Comparison of ENCODE assay signal across 36 cellular contexts in the genomic region with DNA sequence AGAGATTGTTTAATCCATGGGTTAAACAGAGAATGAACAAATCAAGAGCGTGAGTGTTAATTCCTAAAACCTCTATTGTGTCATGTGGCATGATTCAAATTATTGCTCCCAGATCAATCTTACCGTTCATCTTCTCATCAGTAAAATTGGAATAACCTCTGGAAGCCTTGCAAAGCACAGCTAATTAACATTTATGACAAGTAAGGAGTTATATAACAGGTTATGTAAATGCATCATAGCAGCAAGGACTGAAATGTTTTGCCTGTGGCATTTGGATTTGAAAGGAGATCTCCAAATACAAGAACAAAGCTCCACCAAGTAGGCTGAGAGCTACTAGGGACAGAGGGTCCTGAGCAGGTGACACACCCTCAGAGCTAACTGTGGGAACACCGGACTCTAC.
"Had no signal": no experiment of that assay in that cellular context is flagged by ENCODE, and none has a peak within 500 bp of the region (broad histone marks: within the 10 kb centered on the region; RNA-seq: fewer than 3 reads in every experiment).

No MANE protein-coding gene starts in this region.

- H3K27me3 Mint-ChIP-seq: activated CD8-positive, alpha-beta memory T cell treated with anti-CD3 and anti-CD28 coated beads, Interleukin-2, amount 10 ng/mL, durations not matched to agents 7 days and 5 days; brain had no signal

- H3K27me3 ChIP-seq: adrenal gland, ascending aorta, breast epithelium, cardiac muscle cell, esophagus muscularis mucosa, foreskin keratinocyte, heart right ventricle had no signal

- H3K36me3 Mint-ChIP-seq: activated CD4-positive, alpha-beta memory T cell treated with anti-CD3 and anti-CD28 coated beads for 36 hours; activated CD8-positive, alpha-beta memory T cell treated with anti-CD3 and anti-CD28 coated beads, Interleukin-2, amount 10 ng/mL, durations not matched to agents 7 days and 5 days; activated naive CD4-positive, alpha-beta T cell treated with anti-CD3 and anti-CD28 coated beads, Interleukin-2, amount 50 U/mL, for 24 hours; activated naive CD8-positive, alpha-beta T cell treated with anti-CD3 and anti-CD28 coated beads for 36 hours; brain had no signal

- H3K4me3 Mint-ChIP-seq: activated CD4-positive, alpha-beta memory T cell treated with anti-CD3 and anti-CD28 coated beads for 36 hours; activated CD4-positive, alpha-beta T cell treated with anti-CD3 and anti-CD28 coated beads for 36 hours; activated CD4-positive, alpha-beta T cell treated with anti-CD3 and anti-CD28 coated beads, Interleukin-2, amount 10 ng/mL, durations not matched to agents 24 days and 14 days; activated CD8-positive, alpha-beta memory T cell treated with anti-CD3 and anti-CD28 coated beads, Interleukin-2, amount 10 ng/mL, durations not matched to agents 7 days and 5 days; activated CD8-positive, alpha-beta T cell treated with anti-CD3 and anti-CD28 coated beads, Interleukin-2, amount 10 ng/mL, durations not matched to agents 7 days and 5 days; activated naive CD4-positive, alpha-beta T cell treated with anti-CD3 and anti-CD28 coated beads for 36 hours; activated naive CD4-positive, alpha-beta T cell treated with anti-CD3 and anti-CD28 coated beads, Interleukin-2, amount 50 U/mL, for 24 hours; activated naive CD8-positive, alpha-beta T cell treated with anti-CD3 and anti-CD28 coated beads for 36 hours; activated naive CD8-positive, alpha-beta T cell treated with anti-CD3 and anti-CD28 coated beads, Interleukin-2, amount 50 U/mL, for 24 hours; activated T-helper 1 cell treated with anti-CD3 and anti-CD28 coated beads, Interleukin-12 subunit alpha, Interleukin-12 subunit beta, Interleukin-2, Interleukin-4 antibody, amounts not matched to agents 30 ng/mL and 10 ng/mL and 1 ng/mL, durations not matched to agents 14 hours and 24 hours and 36 hours; brain; central memory CD8-positive, alpha-beta T cell; dendritic cell treated with granulocyte-macrophage colony-stimulating factor and Interleukin-4, amounts not matched to agents 40 ng/mL and 50 ng/mL, for 4 days; effector memory CD8-positive, alpha-beta T cell; T-helper 17 cell; T-helper 2 cell treated with Interferon-gamma antibody and Interleukin-4, amounts not matched to agents 5 μg/mL and 100 μg/mL, for 36 hours had no signal

- DNase-seq: activated CD4-positive, alpha-beta memory T cell treated with anti-CD3 and anti-CD28 coated beads for 36 hours; activated CD4-positive, alpha-beta T cell treated with anti-CD3 and anti-CD28 coated beads for 36 hours; activated CD4-positive, alpha-beta T cell treated with anti-CD3 and anti-CD28 coated beads, Interleukin-2, amount 10 ng/mL, durations not matched to agents 24 days and 14 days; activated CD4-positive, CD25-positive, alpha-beta regulatory T cell; activated CD4-positive, CD25-positive, alpha-beta regulatory T cell treated with anti-CD3 and anti-CD28 coated beads, Interleukin-2, amount 50 U/mL, for 72 hours; activated CD8-positive, alpha-beta memory T cell treated with anti-CD3 and anti-CD28 coated beads, Interleukin-2, amount 10 ng/mL, durations not matched to agents 7 days and 5 days; activated CD8-positive, alpha-beta memory T cell treated with anti-CD3 and anti-CD28 coated beads, Interleukin-2, amount 50 U/mL, for 4 hours; activated CD8-positive, alpha-beta T cell treated with anti-CD3 and anti-CD28 coated beads, Interleukin-2, amount 10 ng/mL, durations not matched to agents 7 days and 5 days; activated effector memory CD4-positive, alpha-beta T cell treated with anti-CD3 and anti-CD28 coated beads, Interleukin-2, amount 50 U/mL, for 16 hours; activated naive CD4-positive, alpha-beta T cell treated with anti-CD3 and anti-CD28 coated beads for 36 hours; activated naive CD8-positive, alpha-beta T cell treated with anti-CD3 and anti-CD28 coated beads for 36 hours; activated naive CD8-positive, alpha-beta T cell treated with anti-CD3 and anti-CD28 coated beads, Interleukin-2, amount 50 U/mL, for 24 hours; activated T-cell treated with anti-CD3 and anti-CD28 coated beads, Interleukin-2, amount 50 U/mL, for 1 hour; activated T-cell treated with anti-CD3 and anti-CD28 coated beads, Interleukin-2, amount 50 U/mL, for 48 hours; amygdala; effector CD4-positive, alpha-beta T cell; effector memory CD8-positive, alpha-beta T cell; erythroblast; gastrocnemius medialis; heart right ventricle; T-helper 1 cell; T-helper 17 cell had no signal

- H3K27ac ChIP-seq: adrenal gland, ascending aorta, breast epithelium, cardiac muscle cell, coronary artery, esophagus muscularis mucosa, foreskin keratinocyte, gastrocnemius medialis had no signal

- H3K9me3 Mint-ChIP-seq: activated CD4-positive, alpha-beta memory T cell treated with anti-CD3 and anti-CD28 coated beads for 36 hours; activated CD4-positive, alpha-beta T cell treated with anti-CD3 and anti-CD28 coated beads, Interleukin-2, amount 10 ng/mL, durations not matched to agents 24 days and 14 days; activated naive CD4-positive, alpha-beta T cell treated with anti-CD3 and anti-CD28 coated beads for 36 hours; activated naive CD4-positive, alpha-beta T cell treated with anti-CD3 and anti-CD28 coated beads, Interleukin-2, amount 50 U/mL, for 24 hours; activated naive CD8-positive, alpha-beta T cell treated with anti-CD3 and anti-CD28 coated beads for 36 hours; activated naive CD8-positive, alpha-beta T cell treated with anti-CD3 and anti-CD28 coated beads, Interleukin-2, amount 50 U/mL, for 24 hours; activated T-helper 1 cell treated with anti-CD3 and anti-CD28 coated beads, Interleukin-12 subunit alpha, Interleukin-12 subunit beta, Interleukin-2, Interleukin-4 antibody, amounts not matched to agents 30 ng/mL and 10 ng/mL and 1 ng/mL, durations not matched to agents 14 hours and 24 hours and 36 hours; activated T-helper 2 cell treated with anti-CD3 and anti-CD28 coated beads, Interferon-gamma antibody, Interleukin-2, Interleukin-4, amounts not matched to agents 10 μg/mL and 5 μg/mL and 100 μg/mL, durations not matched to agents 14 hours and 24 hours and 36 hours; central memory CD8-positive, alpha-beta T cell; dendritic cell treated with granulocyte-macrophage colony-stimulating factor and Interleukin-4, amounts not matched to agents 40 ng/mL and 50 ng/mL, for 4 days; T-helper 2 cell treated with Interferon-gamma antibody and Interleukin-4, amounts not matched to agents 5 μg/mL and 100 μg/mL, for 36 hours had no signal

- H3K4me3 ChIP-seq: breast epithelium, cardiac muscle cell, esophagus muscularis mucosa, heart right ventricle had no signal

- H3K4me1 Mint-ChIP-seq: activated CD4-positive, alpha-beta T cell treated with anti-CD3 and anti-CD28 coated beads, Interleukin-2, amount 10 ng/mL, durations not matched to agents 24 days and 14 days; activated CD8-positive, alpha-beta memory T cell treated with anti-CD3 and anti-CD28 coated beads, Interleukin-2, amount 10 ng/mL, durations not matched to agents 7 days and 5 days; activated naive CD4-positive, alpha-beta T cell treated with anti-CD3 and anti-CD28 coated beads, Interleukin-2, amount 50 U/mL, for 24 hours; activated naive CD8-positive, alpha-beta T cell treated with anti-CD3 and anti-CD28 coated beads for 36 hours; activated naive CD8-positive, alpha-beta T cell treated with anti-CD3 and anti-CD28 coated beads, Interleukin-2, amount 50 U/mL, for 24 hours; central memory CD8-positive, alpha-beta T cell; T-helper 17 cell had no signal

- H3K27ac Mint-ChIP-seq: activated CD4-positive, alpha-beta memory T cell treated with anti-CD3 and anti-CD28 coated beads for 36 hours; activated CD4-positive, alpha-beta T cell treated with anti-CD3 and anti-CD28 coated beads for 36 hours; activated CD4-positive, alpha-beta T cell treated with anti-CD3 and anti-CD28 coated beads, Interleukin-2, amount 10 ng/mL, durations not matched to agents 24 days and 14 days; activated CD8-positive, alpha-beta memory T cell treated with anti-CD3 and anti-CD28 coated beads, Interleukin-2, amount 10 ng/mL, durations not matched to agents 7 days and 5 days; activated CD8-positive, alpha-beta T cell treated with anti-CD3 and anti-CD28 coated beads, Interleukin-2, amount 10 ng/mL, durations not matched to agents 7 days and 5 days; activated naive CD4-positive, alpha-beta T cell treated with anti-CD3 and anti-CD28 coated beads for 36 hours; activated naive CD4-positive, alpha-beta T cell treated with anti-CD3 and anti-CD28 coated beads, Interleukin-2, amount 50 U/mL, for 24 hours; activated naive CD8-positive, alpha-beta T cell treated with anti-CD3 and anti-CD28 coated beads for 36 hours; activated naive CD8-positive, alpha-beta T cell treated with anti-CD3 and anti-CD28 coated beads, Interleukin-2, amount 50 U/mL, for 24 hours; activated T-helper 1 cell treated with anti-CD3 and anti-CD28 coated beads, Interleukin-12 subunit alpha, Interleukin-12 subunit beta, Interleukin-2, Interleukin-4 antibody, amounts not matched to agents 30 ng/mL and 10 ng/mL and 1 ng/mL, durations not matched to agents 14 hours and 24 hours and 36 hours; activated T-helper 2 cell treated with anti-CD3 and anti-CD28 coated beads, Interferon-gamma antibody, Interleukin-2, Interleukin-4, amounts not matched to agents 10 μg/mL and 5 μg/mL and 100 μg/mL, durations not matched to agents 14 hours and 24 hours and 36 hours; dendritic cell treated with granulocyte-macrophage colony-stimulating factor and Interleukin-4, amounts not matched to agents 40 ng/mL and 50 ng/mL, for 4 days; effector memory CD8-positive, alpha-beta T cell; T-helper 17 cell; T-helper 2 cell treated with Interferon-gamma antibody and Interleukin-4, amounts not matched to agents 5 μg/mL and 100 μg/mL, for 36 hours had no signal
